9 cellular contexts compared by ENCODE assay signal in genomic region chr14:91258021-91258618, GRCh38. TPM values are rescaled to one million over a fixed set of nuclear protein-coding genes. Genes with fewer than 3 reads are reported as not detected.
DNase-seq lines count a peak whose midpoint lies in the region; ATAC-seq and TF ChIP-seq lines count a peak whose summit lies in the region.
"Had no signal": no experiment of that assay in that cellular context is flagged by ENCODE, and none has a peak within 500 bp of the region (broad histone marks: within the 10 kb centered on the region; RNA-seq: fewer than 3 reads in every experiment).

No MANE protein-coding gene starts in this region.

- H3K4me1 ChIP-seq in CD4-positive, CD25-positive, alpha-beta regulatory T cell (ENCODE audit: control insufficient read depth, insufficient read depth, low read length, poor library complexity, severe bottlenecking), result peaks cover 36% of the 10 kb centered on the region
- peaks cover under 1 to 23% (median 8%) of the 10 kb centered on the region in 4 donors for H3K4me1 ChIP-seq in Peyer's patch
- H3K4me1 ChIP-seq in esophagus muscularis mucosa, result peaks cover 6 to 37% (median 33%) of the 10 kb centered on the region in 4 donors
- peaks cover 17% of the 10 kb centered on the region for H3K4me1 ChIP-seq in neuron (ENCODE audit: insufficient read depth, low read length)

- WGBS in esophagus muscularis mucosa, result 60% methylated on average over 16 of the region's 16 CpGs

- peaks cover 3% of the 10 kb centered on the region for H3K36me3 Mint-ChIP-seq in CD4-positive, CD25-positive, alpha-beta regulatory T cell

- no peak for TF ChIP-seq EP300 in esophagus muscularis mucosa (IDR thresholded peaks at IDR 0.05)

- no peak for ATAC-seq in CD4-positive, CD25-positive, alpha-beta regulatory T cell (ENCODE audit: low read depth in 2 of 2)
- ATAC-seq in GM19463 (IDR thresholded peaks at IDR 0.05; ENCODE audit: unreplicated experiment), result no peak
- ATAC-seq in HG03159 (IDR thresholded peaks at IDR 0.05; ENCODE audit: unreplicated experiment), result no peak

- H3K27ac Mint-ChIP-seq in CD4-positive, CD25-positive, alpha-beta regulatory T cell, result peak overlapping the region; percentile 6 to 50 (median 23)

- TF ChIP-seq CTCF in Peyer's patch (IDR thresholded peaks at IDR 0.05), result no peak
- TF ChIP-seq CTCF in esophagus muscularis mucosa (IDR thresholded peaks at IDR 0.05), result no peak

- H3K27ac ChIP-seq in CD4-positive, CD25-positive, alpha-beta regulatory T cell (ENCODE audit: insufficient read depth, low read length, poor library complexity, severe bottlenecking), result no peak overlapping the region
- H3K27ac ChIP-seq in Peyer's patch (peak overlapping the region in 3 of 4 donors; percentile 0 to 39 (median 9)), esophagus muscularis mucosa (replicated peaks in 1 of 4) (peak overlapping the region; percentile 21 to 72 (median 54))

- no peaks in the 10 kb centered on the region for H3K9me3 ChIP-seq in CD4-positive, CD25-positive, alpha-beta regulatory T cell (ENCODE audit: control insufficient read depth in 2 of 2, low read length in 2 of 2)
- no peaks in the 10 kb centered on the region for H3K9me3 ChIP-seq in Peyer's patch
- peaks cover 0 to 5% (median 0%) of the 10 kb centered on the region in 4 donors for H3K9me3 ChIP-seq in esophagus muscularis mucosa
- H3K9me3 ChIP-seq in neuron (ENCODE audit: low read length), result no peaks in the 10 kb centered on the region

- intact Hi-C loops in esophagus muscularis mucosa (cut with DNase I), result no loop called here

- no peaks in the 10 kb centered on the region for H3K36me3 ChIP-seq in CD4-positive, CD25-positive, alpha-beta regulatory T cell (ENCODE audit: control insufficient read depth, insufficient read depth, low read length)
- H3K36me3 ChIP-seq in Peyer's patch (no peaks in the 10 kb centered on the region), esophagus muscularis mucosa (no peaks in the 10 kb centered on the region), neuron (ENCODE audit: insufficient read depth, low read length) (no peaks in the 10 kb centered on the region)

- H3K9me3 Mint-ChIP-seq in CD4-positive, CD25-positive, alpha-beta regulatory T cell, result no peaks in the 10 kb centered on the region

- no peaks in the 10 kb centered on the region for H3K27me3 ChIP-seq in CD4-positive, CD25-positive, alpha-beta regulatory T cell (ENCODE audit: control insufficient read depth, insufficient read depth, low read length)
- H3K27me3 ChIP-seq in Peyer's patch, result no peaks in the 10 kb centered on the region
- H3K27me3 ChIP-seq in esophagus muscularis mucosa, result no peaks in the 10 kb centered on the region
- H3K27me3 ChIP-seq in neuron (ENCODE audit: insufficient read depth, low read length), result peaks cover 3% of the 10 kb centered on the region

- no peak for DNase-seq in CD4-positive, CD25-positive, alpha-beta regulatory T cell
- DNase-seq in Peyer's patch (no peak), esophagus muscularis mucosa (ENCODE audit: extremely low spot score) (no peak), HuH-7 (ENCODE audit: low spot score) (no peak), medulla oblongata (ENCODE audit: extremely low spot score) (no peak)
- DNase-seq: stimulated activated CD4-positive, alpha-beta T cell treated with anti-CD3 and anti-CD28 coated beads, Interleukin-2, amount 100 ng/mL, for 24 hours had no signal

- TF ChIP-seq POLR2A in Peyer's patch (IDR thresholded peaks at IDR 0.05), result no peak
- no peak for TF ChIP-seq POLR2A in esophagus muscularis mucosa (IDR thresholded peaks at IDR 0.05; ENCODE audit: low read depth)

- H3K4me3 Mint-ChIP-seq in CD4-positive, CD25-positive, alpha-beta regulatory T cell, result peak overlapping the region in 2 of 4 donors; percentile 44 to 82

- H2AFZ ChIP-seq in neuron (ENCODE audit: low read depth, low read length), result peak overlapping the region; percentile 21

- peaks cover 2% of the 10 kb centered on the region for H3K27me3 Mint-ChIP-seq in CD4-positive, CD25-positive, alpha-beta regulatory T cell

- H3K4me3 ChIP-seq in CD4-positive, CD25-positive, alpha-beta regulatory T cell (ENCODE audit: low read depth, low read length), result no peak overlapping the region
- H3K4me3 ChIP-seq in Peyer's patch (no peak overlapping the region), esophagus muscularis mucosa (no peak overlapping the region), neuron (ENCODE audit: low read length) (no peak overlapping the region)

- H3K4me1 Mint-ChIP-seq in CD4-positive, CD25-positive, alpha-beta regulatory T cell, result peaks cover 15 to 61% (median 42%) of the 10 kb centered on the region in 4 donors

RNA-seq across cellular contexts. Expression of gene GPR68, which starts 13.6 kb away (rescaled TPM):
- total RNA-seq in CD4-positive, CD25-positive, alpha-beta regulatory T cell, result 18.8 TPM
- polyA plus RNA-seq in CD4-positive, CD25-positive, alpha-beta regulatory T cell, result 10 to 100 TPM in 2 of 4 donors, 1 to 10 TPM in 2; 8.5 to 19.1 (median 11.0) TPM
- total RNA-seq in Peyer's patch (1 to 10 TPM in 2 of 4 donors, not detected in 2; 1.5 to 1.7 TPM), esophagus muscularis mucosa (1 to 10 TPM; 1.3 to 9.1 (median 5.4) TPM)
